Comparison of ENCODE assay signal across 24 cellular contexts in the genomic region with DNA sequence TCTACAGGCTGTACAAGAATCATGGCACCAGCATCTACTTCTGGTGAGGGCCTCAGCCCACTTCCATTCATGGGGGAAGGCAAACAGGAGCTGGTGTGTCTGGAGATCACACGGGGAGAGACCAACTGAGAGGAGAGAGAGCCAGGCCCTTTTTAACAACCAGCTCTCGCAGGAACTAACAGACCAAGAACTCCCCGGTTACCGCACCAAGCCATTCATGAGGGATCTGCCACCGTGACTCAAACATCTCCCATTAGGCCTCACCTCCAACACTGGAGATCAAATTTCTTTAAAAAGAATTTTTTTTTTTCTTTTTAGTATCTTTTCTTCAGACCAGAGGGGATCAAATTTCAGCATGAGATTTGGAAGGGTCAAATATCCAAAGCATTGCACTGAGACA. TPM values are rescaled to one million over a fixed set of nuclear protein-coding genes. Genes with fewer than 3 reads are reported as not detected.
A peak's percentile ranks its signal among the peaks of the same experiment; 100 is the strongest.
DNase-seq lines count a peak whose midpoint lies in the region; TF ChIP-seq lines count a peak whose summit lies in the region.
"Had no signal": no experiment of that assay in that cellular context is flagged by ENCODE, and none has a peak within 500 bp of the region (broad histone marks: within the 10 kb centered on the region; RNA-seq: fewer than 3 reads in every experiment).

No MANE protein-coding gene starts in this region.

- H3K9me3 Mint-ChIP-seq in mesothelial cell of epicardium = peaks cover 8% of the 10 kb centered on the region
- H3K9me3 Mint-ChIP-seq: activated T-helper 17 cell treated with anti-CD3 and anti-CD28 coated beads, Interleukin-2, amount 50 U/mL, for 72 hours; CD8-positive, alpha-beta memory T cell had no signal

- H3K27ac Mint-ChIP-seq in mesothelial cell of epicardium = peak overlapping the region; percentile 59
- H3K27ac Mint-ChIP-seq: activated CD4-positive, alpha-beta T cell treated with anti-CD3 and anti-CD28 coated beads for 36 hours; activated T-helper 17 cell treated with anti-CD3 and anti-CD28 coated beads, Interleukin-2, amount 50 U/mL, for 72 hours; CD8-positive, alpha-beta memory T cell had no signal

- no peak for TF ChIP-seq CTCF in cardiac fibroblast (IDR thresholded peaks at IDR 0.05; ENCODE audit: low read depth, low read length)
- TF ChIP-seq CTCF in mesothelial cell of epicardium (IDR thresholded peaks at IDR 0.05; ENCODE audit: unreplicated experiment) = no peak
- TF ChIP-seq CTCF in GM13977 (IDR thresholded peaks at IDR 0.05; ENCODE audit: extremely low read depth, insufficient read depth, missing control alignments) = no peak

- peaks cover 5% of the 10 kb centered on the region for H3K27me3 Mint-ChIP-seq in mesothelial cell of epicardium (ENCODE audit: low read depth)
- H3K27me3 Mint-ChIP-seq: activated CD4-positive, alpha-beta T cell treated with anti-CD3 and anti-CD28 coated beads for 36 hours had no signal

- H3K4me1 Mint-ChIP-seq in mesothelial cell of epicardium = peaks cover 3% of the 10 kb centered on the region
- H3K4me1 Mint-ChIP-seq: activated T-helper 17 cell treated with anti-CD3 and anti-CD28 coated beads, Interleukin-2, amount 50 U/mL, for 72 hours; CD8-positive, alpha-beta memory T cell had no signal

- H3K4me3 Mint-ChIP-seq in mesothelial cell of epicardium = no peak overlapping the region
- H3K4me3 Mint-ChIP-seq: activated CD4-positive, alpha-beta T cell treated with anti-CD3 and anti-CD28 coated beads for 36 hours; activated T-helper 17 cell treated with anti-CD3 and anti-CD28 coated beads, Interleukin-2, amount 50 U/mL, for 72 hours; CD8-positive, alpha-beta memory T cell had no signal

- in situ Hi-C loops in GM13977 (cut with MboI; ENCODE audit: low pct_unique_long_range_greater_than_20kb, low sequenced_read_pairs, unreplicated experiment) = no loop called here

- peak; percentile 14 for DNase-seq in HCEC 1CT
- peak; percentile 70 for DNase-seq in M059J (ENCODE audit: low read depth)
- DNase-seq in cardiac fibroblast (ENCODE audit: low read depth in 2 of 2) = peak; percentile 44 to 46
- no peak for DNase-seq in mesothelial cell of epicardium (ENCODE audit: low spot score in 2 of 2, unreplicated experiment in 2 of 2)
- no peak for DNase-seq in NCI-H446 (lab: John Stamatoyannopoulos, UW)
- DNase-seq in GM13977 (ENCODE audit: low spot score) = no peak
- no peak for DNase-seq in NCI-H1694 treated with DMSO at 0.1 percent for 48 hours (lab: John Stamatoyannopoulos, UW)
- DNase-seq in NCI-H146 (lab: John Stamatoyannopoulos, UW) = no peak
- DNase-seq: activated CD4-positive, alpha-beta T cell treated with anti-CD3 and anti-CD28 coated beads for 36 hours; amniotic stem cell; CD8-positive, alpha-beta memory T cell; effector CD8-positive, alpha-beta T cell; MM.1S; NCI-H187 treated with DMSO at 0.1 percent for 48 hours; NCI-H524 treated with DMSO at 0.1 percent for 48 hours; occipital lobe; stimulated activated naive CD4-positive, alpha-beta T cell; SW 1271; tibial artery had no signal

- no peaks in the 10 kb centered on the region for H3K36me3 Mint-ChIP-seq in mesothelial cell of epicardium
- H3K36me3 Mint-ChIP-seq: CD8-positive, alpha-beta memory T cell had no signal

- H3K4me3 ChIP-seq in cardiac fibroblast (replicated peaks in 1 of 2; ENCODE audit: low read depth in 2 of 2, low read length in 2 of 2) = no peak overlapping the region
- H3K4me3 ChIP-seq: esophagus muscularis mucosa, heart left ventricle, tibial artery had no signal

RNA-seq across cellular contexts. Expression of gene AQP2, which starts 16.7 kb away (rescaled TPM):
- total RNA-seq in M059J (2014; rRNA removed; shearing (Covaris generic)) = not detected in 2 replicates
- not detected in 3 replicates for total RNA-seq in mesothelial cell of epicardium
- total RNA-seq: activated CD4-positive, alpha-beta T cell treated with anti-CD3 and anti-CD28 coated beads for 36 hours; activated T-helper 17 cell treated with anti-CD3 and anti-CD28 coated beads, Interleukin-2, amount 50 U/mL, for 72 hours; CD8-positive, alpha-beta memory T cell; esophagus muscularis mucosa; heart left ventricle; liver; occipital lobe; sciatic nerve had no signal

RNA-seq across cellular contexts. Expression of gene AQP5, which starts 27.9 kb away (rescaled TPM):
- total RNA-seq in M059J (2014; rRNA removed; shearing (Covaris generic)) = 0.25 and 0.27 TPM in 2 replicates
- total RNA-seq in mesothelial cell of epicardium = 0.16 TPM in 1 of 3 replicates, not detected in the others
- total RNA-seq: activated CD4-positive, alpha-beta T cell treated with anti-CD3 and anti-CD28 coated beads for 36 hours; activated T-helper 17 cell treated with anti-CD3 and anti-CD28 coated beads, Interleukin-2, amount 50 U/mL, for 72 hours; CD8-positive, alpha-beta memory T cell; liver had no signal

RNA-seq across cellular contexts. Expression of gene FAIM2, which starts 30.1 kb away (rescaled TPM):
- total RNA-seq in M059J (2014; rRNA removed; shearing (Covaris generic)) = 0.34 and 0.49 TPM in 2 replicates
- 0.13 to 0.47 TPM (median 0.29 TPM) in 3 replicates for total RNA-seq in mesothelial cell of epicardium

RNA-seq across cellular contexts. Expression of gene AQP6, which starts 39.0 kb away (rescaled TPM):
- not detected in 2 replicates for total RNA-seq in M059J (2014; rRNA removed; shearing (Covaris generic))
- total RNA-seq in mesothelial cell of epicardium = 0.11 to 0.16 TPM (median 0.11 TPM) in 3 replicates
- total RNA-seq: activated CD4-positive, alpha-beta T cell treated with anti-CD3 and anti-CD28 coated beads for 36 hours; activated T-helper 17 cell treated with anti-CD3 and anti-CD28 coated beads, Interleukin-2, amount 50 U/mL, for 72 hours; CD8-positive, alpha-beta memory T cell; heart left ventricle; liver had no signal

Comparison
In these comparisons a context has a peak if more than half of its experiments do, and no peak if none do; other contexts are left out.
1. DNase-seq: peak in HCEC 1CT (single experiment), M059J (single experiment) and cardiac fibroblast (2 of 2); none in mesothelial cell of epicardium (0 of 2), NCI-H446 (0 of 2), GM13977 (single experiment), NCI-H1694 treated with DMSO at 0.1 percent for 48 hours (single experiment) and NCI-H146 (single experiment).